1 cellular context compared by ENCODE assay signal in genomic region chr7:65981965-65982792, GRCh38.
TF ChIP-seq lines count a peak whose summit lies in the region.

Gene GUSB, minus strand, starts transcription at chr7:65982213. Its CDS starts 30 bp downstream, at chr7:65982183.

TF ChIP-seq in HEK293, 187 proteins besides CTCF, POLR2A, EP300 and RAD21 (continued from another document):
- TF ChIP-seq ZBTB7A (tag by site-specific recombination; IDR thresholded peaks at IDR 0.05; ENCODE audit: low read depth) = no peak
- no peak for TF ChIP-seq ZNF2 (tag by site-specific recombination; IDR thresholded peaks at IDR 0.05)
- peak; percentile 85; the same call in 1 of the 2 replicates for TF ChIP-seq KLF17 (tag by site-specific recombination; IDR thresholded peaks at IDR 0.05)
- no peak for TF ChIP-seq ZNF214 (tag by site-specific recombination; IDR thresholded peaks at IDR 0.05; ENCODE audit: borderline replicate concordance)
- no peak for TF ChIP-seq ZNF510 (tag by site-specific recombination; IDR thresholded peaks at IDR 0.05; ENCODE audit: insufficient replicate concordance)
- TF ChIP-seq ZNF202 (tag by site-specific recombination; IDR thresholded peaks at IDR 0.05; ENCODE audit: borderline replicate concordance) = no peak
- no peak for TF ChIP-seq ZNF600 (tag by site-specific recombination; IDR thresholded peaks at IDR 0.05)
- peak; percentile 89 for TF ChIP-seq KLF9 (tag by site-specific recombination; IDR thresholded peaks at IDR 0.05; ENCODE audit: low read depth)
- no peak for TF ChIP-seq ZNF555 (tag by site-specific recombination; conservative IDR thresholded peaks at IDR 0.05)
- TF ChIP-seq ZNF37A (tag by site-specific recombination; IDR thresholded peaks at IDR 0.05) = no peak
- TF ChIP-seq, protein P1, sequence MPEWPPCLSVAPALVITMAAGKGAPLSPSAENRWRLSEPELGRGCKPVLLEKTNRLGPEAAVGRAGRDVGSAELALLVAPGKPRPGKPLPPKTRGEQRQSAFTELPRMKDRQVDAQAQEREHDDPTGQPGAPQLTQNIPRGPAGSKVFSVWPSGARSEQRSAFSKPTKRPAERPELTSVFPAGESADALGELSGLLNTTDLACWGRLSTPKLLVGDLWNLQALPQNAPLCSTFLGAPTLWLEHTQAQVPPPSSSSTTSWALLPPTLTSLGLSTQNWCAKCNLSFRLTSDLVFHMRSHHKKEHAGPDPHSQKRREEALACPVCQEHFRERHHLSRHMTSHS (tag by site-specific recombination; IDR thresholded peaks at IDR 0.05) = no peak
- TF ChIP-seq ZNF175 (tag by site-specific recombination; IDR thresholded peaks at IDR 0.05) = no peak
- TF ChIP-seq ZBTB49 (tag by site-specific recombination; IDR thresholded peaks at IDR 0.05; ENCODE audit: low read depth) = no peak
- TF ChIP-seq ZNF16 (tag by site-specific recombination; IDR thresholded peaks at IDR 0.05; ENCODE audit: low read depth) = no peak
- no peak for TF ChIP-seq ZNF132 (tag by site-specific recombination; IDR thresholded peaks at IDR 0.05; ENCODE audit: borderline replicate concordance)
- no peak for TF ChIP-seq ZNF549 (tag by site-specific recombination; IDR thresholded peaks at IDR 0.05)
- TF ChIP-seq ZNF398 (tag by site-specific recombination; IDR thresholded peaks at IDR 0.05) = 0 out of 2 replicates have a peak, but pooled peaks have one; percentile 18
- no peak for TF ChIP-seq ZNF140 (tag by site-specific recombination; IDR thresholded peaks at IDR 0.05)
- no peak for TF ChIP-seq ZNF211 (tag by site-specific recombination; IDR thresholded peaks at IDR 0.05; ENCODE audit: low read depth)
- TF ChIP-seq PRDM1 (tag by site-specific recombination; IDR thresholded peaks at IDR 0.05) = no peak
- TF ChIP-seq, protein P2, sequence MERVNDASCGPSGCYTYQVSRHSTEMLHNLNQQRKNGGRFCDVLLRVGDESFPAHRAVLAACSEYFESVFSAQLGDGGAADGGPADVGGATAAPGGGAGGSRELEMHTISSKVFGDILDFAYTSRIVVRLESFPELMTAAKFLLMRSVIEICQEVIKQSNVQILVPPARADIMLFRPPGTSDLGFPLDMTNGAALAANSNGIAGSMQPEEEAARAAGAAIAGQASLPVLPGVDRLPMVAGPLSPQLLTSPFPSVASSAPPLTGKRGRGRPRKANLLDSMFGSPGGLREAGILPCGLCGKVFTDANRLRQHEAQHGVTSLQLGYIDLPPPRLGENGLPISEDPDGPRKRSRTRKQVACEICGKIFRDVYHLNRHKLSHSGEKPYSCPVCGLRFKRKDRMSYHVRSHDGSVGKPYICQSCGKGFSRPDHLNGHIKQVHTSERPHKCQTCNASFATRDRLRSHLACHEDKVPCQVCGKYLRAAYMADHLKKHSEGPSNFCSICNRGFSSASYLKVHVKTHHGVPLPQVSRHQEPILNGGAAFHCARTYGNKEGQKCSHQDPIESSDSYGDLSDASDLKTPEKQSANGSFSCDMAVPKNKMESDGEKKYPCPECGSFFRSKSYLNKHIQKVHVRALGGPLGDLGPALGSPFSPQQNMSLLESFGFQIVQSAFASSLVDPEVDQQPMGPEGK (tag by site-specific recombination; IDR thresholded peaks at IDR 0.05) = peak; percentile 75
- TF ChIP-seq, protein P3, sequence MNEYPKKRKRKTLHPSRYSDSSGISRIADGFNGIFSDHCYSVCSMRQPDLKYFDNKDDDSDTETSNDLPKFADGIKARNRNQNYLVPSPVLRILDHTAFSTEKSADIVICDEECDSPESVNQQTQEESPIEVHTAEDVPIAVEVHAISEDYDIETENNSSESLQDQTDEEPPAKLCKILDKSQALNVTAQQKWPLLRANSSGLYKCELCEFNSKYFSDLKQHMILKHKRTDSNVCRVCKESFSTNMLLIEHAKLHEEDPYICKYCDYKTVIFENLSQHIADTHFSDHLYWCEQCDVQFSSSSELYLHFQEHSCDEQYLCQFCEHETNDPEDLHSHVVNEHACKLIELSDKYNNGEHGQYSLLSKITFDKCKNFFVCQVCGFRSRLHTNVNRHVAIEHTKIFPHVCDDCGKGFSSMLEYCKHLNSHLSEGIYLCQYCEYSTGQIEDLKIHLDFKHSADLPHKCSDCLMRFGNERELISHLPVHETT (tag by site-specific recombination; IDR thresholded peaks at IDR 0.05) = peak; percentile 52; the same call in 1 of the 2 replicates
- no peak for TF ChIP-seq ZNF354C (tag by site-specific recombination; IDR thresholded peaks at IDR 0.05; ENCODE audit: borderline replicate concordance, low read depth)
- TF ChIP-seq ZNF776 (tag by site-specific recombination; IDR thresholded peaks at IDR 0.05; ENCODE audit: borderline replicate concordance) = no peak
- no peak for TF ChIP-seq FEZF1 (tag by site-specific recombination; IDR thresholded peaks at IDR 0.05)
- TF ChIP-seq OSR2 (tag by site-specific recombination; IDR thresholded peaks at IDR 0.05) = no peak
- TF ChIP-seq SCRT2 (tag by site-specific recombination; IDR thresholded peaks at IDR 0.05) = no peak; the same call in 1 of the 2 replicates
- TF ChIP-seq ZNF792 (tag by site-specific recombination; IDR thresholded peaks at IDR 0.05) = no peak
- TF ChIP-seq OVOL3 (tag by site-specific recombination; IDR thresholded peaks at IDR 0.05) = no peak
- TF ChIP-seq, protein P4, sequence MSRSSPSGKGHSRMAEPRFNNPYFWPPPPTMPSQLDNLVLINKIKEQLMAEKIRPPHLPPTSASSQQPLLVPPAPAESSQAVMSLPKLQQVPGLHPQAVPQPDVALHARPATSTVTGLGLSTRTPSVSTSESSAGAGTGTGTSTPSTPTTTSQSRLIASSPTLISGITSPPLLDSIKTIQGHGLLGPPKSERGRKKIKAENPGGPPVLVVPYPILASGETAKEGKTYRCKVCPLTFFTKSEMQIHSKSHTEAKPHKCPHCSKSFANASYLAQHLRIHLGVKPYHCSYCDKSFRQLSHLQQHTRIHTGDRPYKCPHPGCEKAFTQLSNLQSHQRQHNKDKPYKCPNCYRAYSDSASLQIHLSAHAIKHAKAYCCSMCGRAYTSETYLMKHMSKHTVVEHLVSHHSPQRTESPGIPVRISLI (tag by site-specific recombination; IDR thresholded peaks at IDR 0.05) = no peak
- no peak for TF ChIP-seq GFI1B (tag by site-specific recombination; IDR thresholded peaks at IDR 0.05)
- TF ChIP-seq ZXDB (tag by site-specific recombination; IDR thresholded peaks at IDR 0.05) = peak; percentile 82
- peak; percentile 83 for TF ChIP-seq ZNF76 (tag by site-specific recombination; IDR thresholded peaks at IDR 0.05; ENCODE audit: borderline replicate concordance, low read depth)
- no peak for TF ChIP-seq ZNF239 (tag by site-specific recombination; IDR thresholded peaks at IDR 0.05)
- TF ChIP-seq, protein P5, sequence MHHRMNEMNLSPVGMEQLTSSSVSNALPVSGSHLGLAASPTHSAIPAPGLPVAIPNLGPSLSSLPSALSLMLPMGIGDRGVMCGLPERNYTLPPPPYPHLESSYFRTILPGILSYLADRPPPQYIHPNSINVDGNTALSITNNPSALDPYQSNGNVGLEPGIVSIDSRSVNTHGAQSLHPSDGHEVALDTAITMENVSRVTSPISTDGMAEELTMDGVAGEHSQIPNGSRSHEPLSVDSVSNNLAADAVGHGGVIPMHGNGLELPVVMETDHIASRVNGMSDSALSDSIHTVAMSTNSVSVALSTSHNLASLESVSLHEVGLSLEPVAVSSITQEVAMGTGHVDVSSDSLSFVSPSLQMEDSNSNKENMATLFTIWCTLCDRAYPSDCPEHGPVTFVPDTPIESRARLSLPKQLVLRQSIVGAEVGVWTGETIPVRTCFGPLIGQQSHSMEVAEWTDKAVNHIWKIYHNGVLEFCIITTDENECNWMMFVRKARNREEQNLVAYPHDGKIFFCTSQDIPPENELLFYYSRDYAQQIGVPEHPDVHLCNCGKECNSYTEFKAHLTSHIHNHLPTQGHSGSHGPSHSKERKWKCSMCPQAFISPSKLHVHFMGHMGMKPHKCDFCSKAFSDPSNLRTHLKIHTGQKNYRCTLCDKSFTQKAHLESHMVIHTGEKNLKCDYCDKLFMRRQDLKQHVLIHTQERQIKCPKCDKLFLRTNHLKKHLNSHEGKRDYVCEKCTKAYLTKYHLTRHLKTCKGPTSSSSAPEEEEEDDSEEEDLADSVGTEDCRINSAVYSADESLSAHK (tag by site-specific recombination; IDR thresholded peaks at IDR 0.05) = no peak
- TF ChIP-seq ZNF623 (tag by site-specific recombination; IDR thresholded peaks at IDR 0.05) = peak; percentile 33; the same call in 1 of the 2 replicates
